Comparison of ENCODE assay signal across 1 cellular context in the genomic region with DNA sequence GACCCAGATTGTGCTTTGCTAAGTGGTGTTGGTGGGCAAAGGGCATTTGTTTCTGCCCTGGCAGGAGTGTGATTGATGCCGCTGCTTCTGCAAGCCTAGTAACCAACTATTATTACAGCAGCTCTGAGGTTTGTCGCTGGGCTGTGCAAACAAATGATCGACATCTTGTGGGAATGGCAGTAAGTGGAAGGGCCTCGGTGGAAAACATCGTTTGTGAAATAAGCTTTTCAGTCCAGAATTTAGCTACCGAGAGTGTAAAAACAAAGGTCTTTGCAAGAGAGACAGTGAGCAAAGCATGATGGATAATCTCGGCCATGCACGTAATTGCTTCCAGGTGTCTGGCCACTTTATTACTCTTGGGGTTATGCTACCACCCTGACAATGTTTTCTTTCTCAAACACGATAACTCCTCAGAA.
TF ChIP-seq lines count a peak whose summit lies in the region.

No MANE protein-coding gene starts in this region.

TF ChIP-seq in HEK293, 187 proteins besides CTCF, POLR2A, EP300 and RAD21 (continued from another document):
- TF ChIP-seq, protein P1, sequence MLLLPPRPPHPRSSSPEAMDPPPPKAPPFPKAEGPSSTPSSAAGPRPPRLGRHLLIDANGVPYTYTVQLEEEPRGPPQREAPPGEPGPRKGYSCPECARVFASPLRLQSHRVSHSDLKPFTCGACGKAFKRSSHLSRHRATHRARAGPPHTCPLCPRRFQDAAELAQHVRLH (tag by site-specific recombination; IDR thresholded peaks at IDR 0.05): peak; percentile 47
- TF ChIP-seq, protein P2, sequence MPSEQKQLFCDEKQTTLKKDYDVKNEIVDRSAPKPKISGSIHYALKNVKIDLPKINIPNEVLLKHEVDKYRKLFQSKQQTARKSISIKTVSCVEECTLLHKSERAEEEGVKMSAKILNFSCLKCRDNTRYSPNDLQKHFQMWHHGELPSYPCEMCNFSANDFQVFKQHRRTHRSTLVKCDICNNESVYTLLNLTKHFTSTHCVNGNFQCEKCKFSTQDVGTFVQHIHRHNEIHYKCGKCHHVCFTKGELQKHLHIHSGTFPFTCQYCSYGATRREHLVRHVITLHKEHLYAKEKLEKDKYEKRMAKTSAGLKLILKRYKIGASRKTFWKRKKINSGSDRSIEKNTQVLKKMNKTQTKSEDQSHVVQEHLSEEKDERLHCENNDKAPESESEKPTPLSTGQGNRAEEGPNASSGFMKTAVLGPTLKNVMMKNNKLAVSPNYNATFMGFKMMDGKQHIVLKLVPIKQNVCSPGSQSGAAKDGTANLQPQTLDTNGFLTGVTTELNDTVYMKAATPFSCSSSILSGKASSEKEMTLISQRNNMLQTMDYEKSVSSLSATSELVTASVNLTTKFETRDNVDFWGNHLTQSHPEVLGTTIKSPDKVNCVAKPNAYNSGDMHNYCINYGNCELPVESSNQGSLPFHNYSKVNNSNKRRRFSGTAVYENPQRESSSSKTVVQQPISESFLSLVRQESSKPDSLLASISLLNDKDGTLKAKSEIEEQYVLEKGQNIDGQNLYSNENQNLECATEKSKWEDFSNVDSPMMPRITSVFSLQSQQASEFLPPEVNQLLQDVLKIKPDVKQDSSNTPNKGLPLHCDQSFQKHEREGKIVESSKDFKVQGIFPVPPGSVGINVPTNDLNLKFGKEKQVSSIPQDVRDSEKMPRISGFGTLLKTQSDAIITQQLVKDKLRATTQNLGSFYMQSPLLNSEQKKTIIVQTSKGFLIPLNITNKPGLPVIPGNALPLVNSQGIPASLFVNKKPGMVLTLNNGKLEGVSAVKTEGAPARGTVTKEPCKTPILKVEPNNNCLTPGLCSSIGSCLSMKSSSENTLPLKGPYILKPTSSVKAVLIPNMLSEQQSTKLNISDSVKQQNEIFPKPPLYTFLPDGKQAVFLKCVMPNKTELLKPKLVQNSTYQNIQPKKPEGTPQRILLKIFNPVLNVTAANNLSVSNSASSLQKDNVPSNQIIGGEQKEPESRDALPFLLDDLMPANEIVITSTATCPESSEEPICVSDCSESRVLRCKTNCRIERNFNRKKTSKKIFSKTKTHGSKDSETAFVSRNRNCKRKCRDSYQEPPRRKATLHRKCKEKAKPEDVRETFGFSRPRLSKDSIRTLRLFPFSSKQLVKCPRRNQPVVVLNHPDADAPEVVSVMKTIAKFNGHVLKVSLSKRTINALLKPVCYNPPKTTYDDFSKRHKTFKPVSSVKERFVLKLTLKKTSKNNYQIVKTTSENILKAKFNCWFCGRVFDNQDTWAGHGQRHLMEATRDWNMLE (tag by site-specific recombination; conservative IDR thresholded peaks at IDR 0.05; ENCODE audit: low read depth): 0 out of 2 replicates have a peak, but pooled peaks have one; percentile 32
